In genomic region chr1:192936313-192937018, GRCh38 we compare ENCODE assay signal across 11 cellular contexts.
DNase-seq lines count a peak whose midpoint lies in the region; ATAC-seq and FAIRE-seq lines count a peak whose summit lies in the region.
"Had no signal": no experiment of that assay in that cellular context is flagged by ENCODE, and none has a peak within 500 bp of the region (broad histone marks: within the 10 kb centered on the region; RNA-seq: fewer than 3 reads in every experiment).

No MANE protein-coding gene starts in this region.

- peak; percentile 84 for DNase-seq in CD1c-positive myeloid dendritic cell (ENCODE audit: extremely low spot score)
- peak; percentile 94 for DNase-seq in NOMO-1 treated with DMSO at 0.1 percent for 48 hours (lab: John Stamatoyannopoulos, UW; ENCODE audit: unreplicated experiment)
- DNase-seq in glomerular endothelial cell (ENCODE audit: extremely low read depth, low read depth, low spot score): peak; percentile 22
- no peak for DNase-seq in SK-N-DZ (ENCODE audit: low spot score)
- no peak for DNase-seq in activated gamma-delta T cell (lab: John Stamatoyannopoulos, UW)
- no peak for DNase-seq in NCI-H748 (lab: John Stamatoyannopoulos, UW; ENCODE audit: unreplicated experiment)
- no peak for DNase-seq in GM19239 (ENCODE audit: insufficient read length, low spot score)
- DNase-seq: gastrocnemius medialis, NCI-H2081, sigmoid colon had no signal

- peak; percentile 53 for ATAC-seq in GM19463 (IDR thresholded peaks at IDR 0.05; ENCODE audit: unreplicated experiment)
- ATAC-seq: gastrocnemius medialis had no signal

- no peak for FAIRE-seq in GM19239 (lab: Jason Lieb, UNC)

Comparison
In these comparisons a context has a peak if more than half of its experiments do, and no peak if none do; other contexts are left out.
1. DNase-seq: peak in CD1c-positive myeloid dendritic cell (single experiment), NOMO-1 treated with DMSO at 0.1 percent for 48 hours (single experiment) and glomerular endothelial cell (single experiment); none in SK-N-DZ (single experiment), activated gamma-delta T cell (single experiment), NCI-H748 (single experiment) and GM19239 (single experiment).